Comparison of ENCODE assay signal across 1 cellular context in genomic region chr2:37925063-37925897, GRCh38.
A peak's percentile ranks its signal among the peaks of the same experiment; 100 is the strongest.
TF ChIP-seq lines count a peak whose summit lies in the region.

TSS of gene RMDN2 (plus strand) at chr2:37925287. CDS start at chr2:37929278, 3,991 bp downstream.

TF ChIP-seq in K562, 482 proteins besides CTCF, POLR2A, EP300 and RAD21 (continued from another document):
- no peak for TF ChIP-seq CHD7 (IDR thresholded peaks at IDR 0.05; ENCODE audit: low read depth, low read length)
- TF ChIP-seq FOXM1 (IDR thresholded peaks at IDR 0.05; ENCODE audit: low read depth), result 0 out of 2 replicates have a peak, but pooled peaks have one; percentile 26
- TF ChIP-seq FOXM1 (CRISPR knock-in tag; IDR thresholded peaks at IDR 0.05; ENCODE audit: low read depth), result no peak
- peak; percentile 77 for TF ChIP-seq ETV1 (tag; conservative IDR thresholded peaks at IDR 0.05; ENCODE audit: low read depth)
- TF ChIP-seq ZNF395 (CRISPR knock-in tag; IDR thresholded peaks at IDR 0.05), result peak; percentile 67; the same call in 1 of the 2 replicates
- TF ChIP-seq ATF4 (CRISPR knock-in tag; IDR thresholded peaks at IDR 0.05), result no peak
- no peak for TF ChIP-seq ZNF274 (IDR thresholded peaks at IDR 0.05; ENCODE audit: borderline replicate concordance, low read depth, low read length)
- 0 out of 2 replicates have a peak, but pooled peaks have one; percentile 15 for TF ChIP-seq NCOR1 (IDR thresholded peaks at IDR 0.05)
